8 cellular contexts compared by ENCODE assay signal in the genomic region with DNA sequence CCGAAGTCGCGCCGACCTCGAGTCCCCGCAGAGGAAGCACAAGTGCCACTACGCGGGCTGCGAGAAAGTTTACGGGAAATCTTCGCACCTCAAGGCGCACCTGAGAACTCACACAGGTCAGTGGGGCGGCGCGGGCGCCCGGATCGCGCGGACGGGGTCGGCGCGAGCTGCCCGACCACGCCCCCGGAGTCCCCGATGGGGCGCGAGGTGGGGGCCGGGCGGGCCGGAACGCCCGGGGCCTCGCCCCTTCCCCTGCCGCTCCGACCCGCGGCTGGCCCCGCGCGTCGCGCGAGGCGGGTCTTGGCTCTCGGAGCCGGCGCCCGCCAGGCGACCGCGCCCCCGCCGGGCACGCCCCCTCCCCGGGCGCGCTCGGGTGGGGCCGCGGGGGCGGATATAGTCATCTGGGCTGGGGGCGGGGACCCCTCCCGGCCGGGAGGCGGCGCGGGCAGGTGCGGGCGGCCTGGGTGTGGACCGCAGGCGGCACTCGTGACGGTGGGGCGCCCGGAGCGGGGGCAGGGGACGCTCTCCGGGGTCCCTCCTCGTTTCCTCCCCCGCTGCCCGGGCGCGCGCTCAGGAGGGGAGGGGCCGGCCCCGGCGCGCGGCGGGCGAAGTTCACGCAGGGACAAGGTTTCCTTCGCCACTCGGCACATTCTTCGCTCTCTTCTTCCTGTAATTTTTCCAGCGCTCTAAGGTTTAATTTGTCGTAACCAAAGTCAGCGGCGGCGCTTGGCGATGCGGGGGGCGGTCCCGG. TPM values are rescaled to one million over a fixed set of nuclear protein-coding genes. Genes with fewer than 3 reads are reported as not detected.
DNase-seq lines count a peak whose midpoint lies in the region; ATAC-seq and TF ChIP-seq lines count a peak whose summit lies in the region.

No MANE protein-coding gene starts in this region.

- no peak for TF ChIP-seq RAD21 in SK-N-SH (IDR thresholded peaks at IDR 0.05; ENCODE audit: low read length)

- WGBS in SK-N-SH (ENCODE audit: low lambda C conversion rate) = 1% methylated on average over 19 of the region's 107 CpGs

- H3K9me2 ChIP-seq in SK-N-SH = no peaks in the 10 kb centered on the region

- CTCF ChIA-PET in SK-N-SH (lab: Yijun Ruan, JAX) = interaction anchor here (1.1 to 1.8 kb wide), 3 partner anchors 25 to 113 kb away, joined by 4 to 5 read pairs (median 4); no protein-coding TSS in a partner anchor

- TF ChIP-seq CTCF in SK-N-SH (IDR thresholded peaks at IDR 0.05) (no peak), mucosa of descending colon (IDR thresholded peaks at IDR 0.05) (no peak)

- peaks cover 41% of the 10 kb centered on the region for H4K20me1 ChIP-seq in SK-N-SH (ENCODE audit: insufficient read depth)

- intact Hi-C loops in mucosa of descending colon (cut with DNase I, micrococcal nuclease) = loop anchor here in 1 of 2 donors (5.0 kb wide), 1 partner anchor 111 kb away; no protein-coding TSS in a partner anchor

- H3F3A ChIP-seq in SK-N-SH (replicated peaks; ENCODE audit: insufficient read depth) = peaks cover 5% of the 10 kb centered on the region

- H3K4me1 ChIP-seq in SK-N-SH (ENCODE audit: control insufficient read depth in 1 of 2, insufficient read depth in 2 of 2, low read depth in 1 of 2, low read length in 1 of 2) = peaks cover 5 to 47% of the 10 kb centered on the region in 2 experiments; a peak in 2 of 4 replicates
- no peaks in the 10 kb centered on the region for H3K4me1 ChIP-seq in endocrine pancreas (ENCODE audit: control insufficient read depth, insufficient read depth, low read length)
- peaks cover 26% of the 10 kb centered on the region for H3K4me1 ChIP-seq in mucosa of descending colon (ENCODE audit: low read depth)

- peak overlapping the region; percentile 80 for H3K4me2 ChIP-seq in SK-N-SH

- DNase-seq in SK-N-SH (peak; percentile 81), NCI-H2171 treated with DMSO at 0.1 percent for 48 hours (lab: John Stamatoyannopoulos, UW) (peak; percentile 63), mucosa of descending colon (peak; percentile 79 to 90 (median 89)), kidney glomerular epithelial cell (lab: John Stamatoyannopoulos, UW) (no peak)
- DNase-seq in activated CD8-positive, alpha-beta memory T cell treated with anti-CD3 and anti-CD28 coated beads for 24 hours = peak; percentile 80
- peak; percentile 47 to 55 for DNase-seq in stimulated activated CD8-positive, alpha-beta memory T cell treated with anti-CD3 and anti-CD28 coated beads, Interleukin-7, amount 100 ng/mL, for 1 hour (ENCODE audit: low read depth in 2 of 2)

- peak overlapping the region; percentile 74 for H3K9ac ChIP-seq in SK-N-SH
- peak overlapping the region; percentile 47 for H3K9ac ChIP-seq in endocrine pancreas (ENCODE audit: control insufficient read depth, insufficient read depth, low read length)

- peak overlapping the region; percentile 87 for H2AFZ ChIP-seq in SK-N-SH (ENCODE audit: low read depth)

- H3K79me2 ChIP-seq in SK-N-SH (ENCODE audit: insufficient read depth) = peaks cover 51% of the 10 kb centered on the region

- no peaks in the 10 kb centered on the region for H3K36me3 ChIP-seq in SK-N-SH (replicated peaks in 1 of 2; ENCODE audit: control insufficient read depth in 1 of 2, insufficient read depth in 2 of 2, low read length in 1 of 2)
- no peaks in the 10 kb centered on the region for H3K36me3 ChIP-seq in endocrine pancreas (ENCODE audit: control insufficient read depth, insufficient read depth, low read length)
- peaks cover 6% of the 10 kb centered on the region for H3K36me3 ChIP-seq in mucosa of descending colon (ENCODE audit: low read depth)

- no peak for ATAC-seq in SK-N-SH treated with all-trans-retinoic acid at 6 μM for 48 hours
- ATAC-seq in mucosa of descending colon = peak; percentile 41

- TF ChIP-seq EP300 in SK-N-SH (IDR thresholded peaks at IDR 0.05; ENCODE audit: borderline replicate concordance in 1 of 2, low read depth in 1 of 2, low read length in 1 of 2) = no peak

- H3K27me3 ChIP-seq in SK-N-SH (ENCODE audit: insufficient read depth) = no peaks in the 10 kb centered on the region
- no peaks in the 10 kb centered on the region for H3K27me3 ChIP-seq in endocrine pancreas (ENCODE audit: control insufficient read depth, insufficient read depth, low read length)

- POLR2A ChIA-PET in SK-N-SH (lab: Yijun Ruan, JAX) = interaction anchor here (0.7 to 2.3 kb wide), 2 partner anchors 26 to 119 kb away, joined by 3 to 10 read pairs; no protein-coding TSS in a partner anchor

- peak overlapping the region; percentile 71 to 90; a peak in 3 of 4 replicates for H3K27ac ChIP-seq in SK-N-SH (ENCODE audit: low read depth in 2 of 2, low read length in 1 of 2)

- peak overlapping the region; percentile 69 to 85 for H3K4me3 ChIP-seq in SK-N-SH (ENCODE audit: low read depth in 2 of 2, low read length in 1 of 2)
- H3K4me3 ChIP-seq in endocrine pancreas (ENCODE audit: control insufficient read depth, insufficient read depth, low read length) = no peak overlapping the region
- peak overlapping the region; percentile 74 for H3K4me3 ChIP-seq in mucosa of descending colon

- H3K9me3 ChIP-seq in SK-N-SH (no peaks in the 10 kb centered on the region), endocrine pancreas (ENCODE audit: control insufficient read depth, low read length) (no peaks in the 10 kb centered on the region), mucosa of descending colon (no peaks in the 10 kb centered on the region)

TF ChIP-seq in SK-N-SH, 30 proteins besides CTCF, POLR2A, EP300 and RAD21 (continues in another document):
- no peak for TF ChIP-seq TEAD4 (IDR thresholded peaks at IDR 0.05; ENCODE audit: borderline replicate concordance, insufficient read depth)
- TF ChIP-seq MEF2A (IDR thresholded peaks at IDR 0.05; ENCODE audit: borderline replicate concordance, low read depth) = no peak
- TF ChIP-seq JUND (IDR thresholded peaks at IDR 0.05) = no peak
- TF ChIP-seq, protein P1, sequence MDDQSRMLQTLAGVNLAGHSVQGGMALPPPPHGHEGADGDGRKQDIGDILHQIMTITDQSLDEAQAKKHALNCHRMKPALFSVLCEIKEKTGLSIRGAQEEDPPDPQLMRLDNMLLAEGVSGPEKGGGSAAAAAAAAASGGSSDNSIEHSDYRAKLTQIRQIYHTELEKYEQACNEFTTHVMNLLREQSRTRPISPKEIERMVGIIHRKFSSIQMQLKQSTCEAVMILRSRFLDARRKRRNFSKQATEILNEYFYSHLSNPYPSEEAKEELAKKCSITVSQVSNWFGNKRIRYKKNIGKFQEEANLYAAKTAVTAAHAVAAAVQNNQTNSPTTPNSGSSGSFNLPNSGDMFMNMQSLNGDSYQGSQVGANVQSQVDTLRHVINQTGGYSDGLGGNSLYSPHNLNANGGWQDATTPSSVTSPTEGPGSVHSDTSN (IDR thresholded peaks at IDR 0.05) = no peak
- TF ChIP-seq NRF1 (IDR thresholded peaks at IDR 0.05; ENCODE audit: low read depth, low read length) = no peak
- no peak for TF ChIP-seq FOSL2 (IDR thresholded peaks at IDR 0.05; ENCODE audit: borderline replicate concordance, low read depth)
- no peak for TF ChIP-seq TAF1 (IDR thresholded peaks at IDR 0.05; ENCODE audit: borderline replicate concordance, low read depth, low read length)
- no peak for TF ChIP-seq SMC3 (IDR thresholded peaks at IDR 0.05; ENCODE audit: low read depth, low read length)
- TF ChIP-seq, protein P2, sequence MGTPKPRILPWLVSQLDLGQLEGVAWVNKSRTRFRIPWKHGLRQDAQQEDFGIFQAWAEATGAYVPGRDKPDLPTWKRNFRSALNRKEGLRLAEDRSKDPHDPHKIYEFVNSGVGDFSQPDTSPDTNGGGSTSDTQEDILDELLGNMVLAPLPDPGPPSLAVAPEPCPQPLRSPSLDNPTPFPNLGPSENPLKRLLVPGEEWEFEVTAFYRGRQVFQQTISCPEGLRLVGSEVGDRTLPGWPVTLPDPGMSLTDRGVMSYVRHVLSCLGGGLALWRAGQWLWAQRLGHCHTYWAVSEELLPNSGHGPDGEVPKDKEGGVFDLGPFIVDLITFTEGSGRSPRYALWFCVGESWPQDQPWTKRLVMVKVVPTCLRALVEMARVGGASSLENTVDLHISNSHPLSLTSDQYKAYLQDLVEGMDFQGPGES (IDR thresholded peaks at IDR 0.05; ENCODE audit: low read depth, low read length) = no peak

TF ChIP-seq in SK-N-SH treated with all-trans-retinoic acid at 6 μM for 48 hours, 23 proteins besides CTCF, POLR2A, EP300 and RAD21:
- TF ChIP-seq ESRRG (CRISPR knock-in tag; IDR thresholded peaks at IDR 0.05) (no peak), TOX (CRISPR knock-in tag; IDR thresholded peaks at IDR 0.05; ENCODE audit: borderline replicate concordance) (no peak)
- TF ChIP-seq, protein P3, sequence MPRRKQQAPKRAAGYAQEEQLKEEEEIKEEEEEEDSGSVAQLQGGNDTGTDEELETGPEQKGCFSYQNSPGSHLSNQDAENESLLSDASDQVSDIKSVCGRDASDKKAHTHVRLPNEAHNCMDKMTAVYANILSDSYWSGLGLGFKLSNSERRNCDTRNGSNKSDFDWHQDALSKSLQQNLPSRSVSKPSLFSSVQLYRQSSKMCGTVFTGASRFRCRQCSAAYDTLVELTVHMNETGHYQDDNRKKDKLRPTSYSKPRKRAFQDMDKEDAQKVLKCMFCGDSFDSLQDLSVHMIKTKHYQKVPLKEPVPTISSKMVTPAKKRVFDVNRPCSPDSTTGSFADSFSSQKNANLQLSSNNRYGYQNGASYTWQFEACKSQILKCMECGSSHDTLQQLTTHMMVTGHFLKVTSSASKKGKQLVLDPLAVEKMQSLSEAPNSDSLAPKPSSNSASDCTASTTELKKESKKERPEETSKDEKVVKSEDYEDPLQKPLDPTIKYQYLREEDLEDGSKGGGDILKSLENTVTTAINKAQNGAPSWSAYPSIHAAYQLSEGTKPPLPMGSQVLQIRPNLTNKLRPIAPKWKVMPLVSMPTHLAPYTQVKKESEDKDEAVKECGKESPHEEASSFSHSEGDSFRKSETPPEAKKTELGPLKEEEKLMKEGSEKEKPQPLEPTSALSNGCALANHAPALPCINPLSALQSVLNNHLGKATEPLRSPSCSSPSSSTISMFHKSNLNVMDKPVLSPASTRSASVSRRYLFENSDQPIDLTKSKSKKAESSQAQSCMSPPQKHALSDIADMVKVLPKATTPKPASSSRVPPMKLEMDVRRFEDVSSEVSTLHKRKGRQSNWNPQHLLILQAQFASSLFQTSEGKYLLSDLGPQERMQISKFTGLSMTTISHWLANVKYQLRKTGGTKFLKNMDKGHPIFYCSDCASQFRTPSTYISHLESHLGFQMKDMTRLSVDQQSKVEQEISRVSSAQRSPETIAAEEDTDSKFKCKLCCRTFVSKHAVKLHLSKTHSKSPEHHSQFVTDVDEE (CRISPR knock-in tag; IDR thresholded peaks at IDR 0.05) = no peak

RNA-seq across cellular contexts. Expression of a gene that starts 1.2 kb away (rescaled TPM):
- 7.1 and 8.6 TPM in 2 replicates for polyA plus RNA-seq in SK-N-SH (2012; rRNA removed)
- 9.4 and 11.1 TPM in 2 replicates for polyA plus RNA-seq in SK-N-SH (2012; cell fraction: cytosol; rRNA removed)
- polyA plus RNA-seq in SK-N-SH (2012; cell fraction: nucleus; rRNA removed) = 7.4 and 9.3 TPM in 2 replicates
- 100 to 1,000 TPM in 1 of 3 donors, 10 to 100 TPM in 2; 72.4 to 107 (median 91.2) TPM for total RNA-seq in mucosa of descending colon
